ENCODE assay signal across 9 cellular contexts in the genomic region with DNA sequence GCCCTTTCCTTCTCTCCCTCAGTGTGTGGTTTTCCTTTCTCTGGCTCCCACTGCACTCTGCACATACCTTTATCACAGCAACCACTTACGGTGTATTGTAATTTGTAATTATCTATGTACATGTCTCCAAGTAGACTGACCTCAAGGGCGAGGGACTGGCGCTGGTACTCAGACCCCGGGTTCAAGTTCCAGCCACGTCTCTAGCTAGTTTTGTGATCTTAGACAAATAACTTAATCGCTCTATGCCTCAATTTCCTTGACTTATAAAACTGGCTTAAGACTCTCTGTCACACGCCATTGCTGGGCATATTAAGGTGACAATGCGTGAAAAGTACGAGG. TPM values are rescaled to one million over a fixed set of nuclear protein-coding genes. Genes with fewer than 3 reads are reported as not detected.
DNase-seq lines count a peak whose midpoint lies in the region; ATAC-seq and TF ChIP-seq lines count a peak whose summit lies in the region.
"Had no signal": no experiment of that assay in that cellular context is flagged by ENCODE, and none has a peak within 500 bp of the region (broad histone marks: within the 10 kb centered on the region; RNA-seq: fewer than 3 reads in every experiment).

No MANE protein-coding gene starts in this region.

- POLR2A ChIA-PET in PC-3 (lab: Charles Lee; ENCODE audit: unreplicated experiment): interaction anchor here (0.6 kb wide), 5 partner anchors 11 to 831 kb away, joined by 3 to 7 read pairs (median 5); no protein-coding TSS in a partner anchor
- POLR2A ChIA-PET in GM10248 (lab: Yijun Ruan, JAX): interaction anchor here (0.6 to 1.6 kb wide), 5 partner anchors 11 to 1926 kb away, joined by 3 to 5 read pairs (median 4); a partner anchor contains a TSS

- peak overlapping the region; percentile 37; the same call in 1 of the 2 replicates for H3K27ac ChIP-seq in DOHH2 (ENCODE audit: low read depth, low read length)
- no peak overlapping the region for H3K27ac ChIP-seq in PC-3 (ENCODE audit: low read length)
- peak overlapping the region; percentile 79 for H3K27ac ChIP-seq in epithelial cell of prostate
- peak overlapping the region; percentile 95 for H3K27ac ChIP-seq in parathyroid adenoma

- no peaks in the 10 kb centered on the region for H3K9me3 ChIP-seq in DOHH2 (ENCODE audit: control insufficient read depth, insufficient read depth, low read length)
- no peaks in the 10 kb centered on the region for H3K9me3 ChIP-seq in PC-3 (ENCODE audit: low read length)
- no peaks in the 10 kb centered on the region for H3K9me3 ChIP-seq in parathyroid adenoma (ENCODE audit: control insufficient read depth, low read length)

- H3F3A ChIP-seq in DOHH2 (ENCODE audit: control insufficient read depth, insufficient read depth) (no peaks in the 10 kb centered on the region), PC-3 (ENCODE audit: low read length, unreplicated experiment) (no peaks in the 10 kb centered on the region)

- intact Hi-C loops in PC-3 (cut with micrococcal nuclease): loop anchor here (5.0 kb wide), 1 partner anchor 47 kb away; no protein-coding TSS in a partner anchor

- H2AFZ ChIP-seq in PC-3 (ENCODE audit: low read length) (peak overlapping the region; percentile 82), parathyroid adenoma (peak overlapping the region; percentile 96)

- TSS peak; percentile 99 for BruUV-seq in PC-3 (replicated peaks; lab: Mats Ljungman, UMichigan)

- H3K9ac ChIP-seq in PC-3 (ENCODE audit: low read length) (peak overlapping the region; percentile 45), parathyroid adenoma (no peak overlapping the region)

- CTCF ChIA-PET in PC-3 (lab: Charles Lee) (no interaction called here), GM10248 (lab: Yijun Ruan, JAX) (interaction anchor here (1.2 to 3.0 kb wide), 8 partner anchors 10 to 259 kb away, joined by 3 to 19 read pairs (median 8); no protein-coding TSS in a partner anchor)

- H3K4me3 ChIP-seq in DOHH2 (ENCODE audit: low read length) (peak overlapping the region; percentile 99), PC-3 (ENCODE audit: low read length) (peak overlapping the region; percentile 90), parathyroid adenoma (ENCODE audit: low read depth, low read length) (peak overlapping the region; percentile 96)

- H3K4me1 ChIP-seq in DOHH2 (ENCODE audit: control insufficient read depth, low read length) (peaks cover 41% of the 10 kb centered on the region), PC-3 (ENCODE audit: insufficient read depth, low read length) (peaks cover 12% of the 10 kb centered on the region), parathyroid adenoma (peaks cover 4% of the 10 kb centered on the region)

- H3K79me2 ChIP-seq in DOHH2 (ENCODE audit: control insufficient read depth, low read length) (peaks cover 34% of the 10 kb centered on the region), PC-3 (ENCODE audit: low read length) (peaks cover 33% of the 10 kb centered on the region), parathyroid adenoma (peaks cover 19% of the 10 kb centered on the region)

- no peaks in the 10 kb centered on the region for H3K27me3 ChIP-seq in DOHH2 (ENCODE audit: control insufficient read depth, low read length)
- H3K27me3 ChIP-seq in PC-3 (ENCODE audit: low read length): no peaks in the 10 kb centered on the region
- H3K27me3 ChIP-seq in parathyroid adenoma (ENCODE audit: control insufficient read depth, insufficient read depth, low read length): no peaks in the 10 kb centered on the region

- no peaks in the 10 kb centered on the region for H4K20me1 ChIP-seq in DOHH2 (ENCODE audit: control insufficient read depth, insufficient read depth, low read depth, low read length)
- H4K20me1 ChIP-seq in PC-3 (ENCODE audit: low read length): no peaks in the 10 kb centered on the region

- TF ChIP-seq CTCF in DOHH2 (IDR thresholded peaks at IDR 0.05; ENCODE audit: low read depth, low read length, poor library complexity, severe bottlenecking) (no peak), PC-3 (conservative IDR thresholded peaks at IDR 0.05; ENCODE audit: low read depth, low read length) (no peak), parathyroid adenoma (IDR thresholded peaks at IDR 0.05) (no peak), GM10248 (IDR thresholded peaks at IDR 0.05; ENCODE audit: control extremely low read depth, extremely low read depth, low read depth, missing control alignments) (no peak)

- H3K36me3 ChIP-seq in DOHH2 (ENCODE audit: control insufficient read depth, low read length) (peaks cover 8% of the 10 kb centered on the region), PC-3 (ENCODE audit: low read depth, low read length) (no peaks in the 10 kb centered on the region), parathyroid adenoma (ENCODE audit: control insufficient read depth, insufficient read depth, low read length) (no peaks in the 10 kb centered on the region)

- H3K4me2 ChIP-seq in DOHH2 (ENCODE audit: low read length): peak overlapping the region; percentile 79
- peak overlapping the region; percentile 82 for H3K4me2 ChIP-seq in PC-3 (ENCODE audit: low read length)
- H3K4me2 ChIP-seq in parathyroid adenoma (ENCODE audit: low read length): peak overlapping the region; percentile 89

- H3K9me2 ChIP-seq in DOHH2 (replicated peaks; ENCODE audit: control insufficient read depth, low read length): no peaks in the 10 kb centered on the region
- H3K9me2 ChIP-seq in PC-3 (replicated peaks; ENCODE audit: low read length): no peaks in the 10 kb centered on the region

- no peak for DNase-seq in PC-3
- no peak for DNase-seq in epithelial cell of prostate (ENCODE audit: low read depth, low spot score)
- no peak for DNase-seq in 8988T
- no peak for DNase-seq in NCI-H345 treated with DMSO at 0.1 percent for 48 hours (lab: John Stamatoyannopoulos, UW; ENCODE audit: unreplicated experiment)
- no peak for DNase-seq in GM10248 (ENCODE audit: extremely low spot score)

- ATAC-seq in PC-3 (no peak), GM18861 (IDR thresholded peaks at IDR 0.05; ENCODE audit: unreplicated experiment) (no peak)

RNA-seq across cellular contexts. Expression of a gene that starts 0.6 kb away (rescaled TPM):
- 44.3 and 46.4 TPM in 2 replicates for total RNA-seq in PC-3 (2014; rRNA removed)

RNA-seq across cellular contexts. Expression of a gene that starts 33.1 kb away (rescaled TPM):
- total RNA-seq in PC-3 (2014; rRNA removed): 0.35 and 1.0 TPM in 2 replicates
- total RNA-seq: myocyte had no signal
